15 cellular contexts compared by ENCODE assay signal in genomic region chr16:53817117-53817516, GRCh38.
DNase-seq lines count a peak whose midpoint lies in the region; ATAC-seq and TF ChIP-seq lines count a peak whose summit lies in the region.
"Had no signal": no experiment of that assay in that cellular context is flagged by ENCODE, and none has a peak within 500 bp of the region (broad histone marks: within the 10 kb centered on the region; RNA-seq: fewer than 3 reads in every experiment).

No MANE protein-coding gene starts in this region.

- no peaks in the 10 kb centered on the region for H4K20me1 ChIP-seq in GM23248 (ENCODE audit: insufficient read depth)

- no peak for TF ChIP-seq CTCF in testis (IDR thresholded peaks at IDR 0.05)

- peaks cover 13% of the 10 kb centered on the region; the same call in 1 of the 2 replicates for H3K79me2 ChIP-seq in GM23248 (ENCODE audit: insufficient read depth)

- H3K4me2 ChIP-seq in GM23248 (ENCODE audit: unreplicated experiment) (peak overlapping the region; percentile 75), skeletal muscle satellite cell (ENCODE audit: low read length) (peak overlapping the region; percentile 52)

- DNase-seq in GM23248 (peak; percentile 95), SW 1271 (lab: John Stamatoyannopoulos, UW) (peak; percentile 6 to 18), fibroblast of the conjunctiva (ENCODE audit: low read depth) (peak; percentile 91), germinal center (ENCODE audit: low spot score) (no peak), testis (no peak)
- DNase-seq: activated gamma-delta T cell treated with Interleukin-2 at 50 U/mL for 16 hours; DMS79 treated with DMSO at 0.1 percent for 48 hours; GOT3; NCI-H187 treated with DMSO at 0.1 percent for 48 hours; stimulated activated CD4-positive, alpha-beta T cell treated with anti-CD3 and anti-CD28 coated beads, Interleukin-12 subunit alpha, Interleukin-12 subunit beta, amount 100 ng/mL, for 4 hours; stimulated activated naive CD4-positive, alpha-beta T cell had no signal

- H3K9me3 ChIP-seq in GM23248 (ENCODE audit: low read depth) (no peaks in the 10 kb centered on the region), skeletal muscle satellite cell (replicated peaks; ENCODE audit: low read length) (no peaks in the 10 kb centered on the region), testis (no peaks in the 10 kb centered on the region)

- H3K9ac ChIP-seq in GM23248 (peak overlapping the region; percentile 63), skeletal muscle satellite cell (ENCODE audit: low read depth, low read length) (peak overlapping the region; percentile 76)

- no peak for ATAC-seq in HG03354 (IDR thresholded peaks at IDR 0.05; ENCODE audit: poor library complexity, severe bottlenecking, unreplicated experiment)
- ATAC-seq in GM18867 (IDR thresholded peaks at IDR 0.05; ENCODE audit: unreplicated experiment), result no peak

- H3K4me3 ChIP-seq in GM23248 (peak overlapping the region; percentile 28), skeletal muscle satellite cell (ENCODE audit: low read length) (no peak overlapping the region), testis (no peak overlapping the region)
- H3K4me3 ChIP-seq: lung had no signal

- no peaks in the 10 kb centered on the region for H3K36me3 ChIP-seq in GM23248 (ENCODE audit: low read depth)
- peaks cover 18% of the 10 kb centered on the region for H3K36me3 ChIP-seq in skeletal muscle satellite cell (ENCODE audit: insufficient read depth, low read length)
- H3K36me3 ChIP-seq in testis (ENCODE audit: low read depth, missing control alignments), result no peaks in the 10 kb centered on the region

- TF ChIP-seq POLR2A in testis (IDR thresholded peaks at IDR 0.05), result no peak

- in situ Hi-C loops in GM23248 (cut with MboI), result no loop called here

- H3K27ac ChIP-seq in GM23248 (peak overlapping the region; percentile 90), testis (no peak overlapping the region)

- H2AFZ ChIP-seq in GM23248, result no peak overlapping the region

- H3K4me1 ChIP-seq in GM23248 (ENCODE audit: insufficient read depth) (peaks cover 50% of the 10 kb centered on the region), skeletal muscle satellite cell (ENCODE audit: control insufficient read depth, insufficient read depth, low read length) (peaks cover 45% of the 10 kb centered on the region), testis (no peaks in the 10 kb centered on the region)

- peaks cover 43% of the 10 kb centered on the region for H3F3A ChIP-seq in GM23248 (ENCODE audit: insufficient read depth)

- H3K27me3 ChIP-seq in GM23248 (replicated peaks; ENCODE audit: insufficient read depth) (no peaks in the 10 kb centered on the region), skeletal muscle satellite cell (ENCODE audit: control insufficient read depth, insufficient read depth, low read length) (no peaks in the 10 kb centered on the region), testis (no peaks in the 10 kb centered on the region)

- intact Hi-C loops in testis (cut with DNase I; ENCODE audit: low total_unique reads), result no loop called here

- no peaks in the 10 kb centered on the region for H3K9me2 ChIP-seq in GM23248 (ENCODE audit: insufficient read depth)

- 0% methylated on average over 5 of the region's 5 CpGs for WGBS in GM23248 (ENCODE audit: low coverage in 1 of 2, low lambda C conversion rate in 2 of 2, missing lambda C conversion rate in 2 of 2), 2 experiments
- 49 to 80% methylated on average over 5 of the region's 5 CpGs for WGBS in testis, 2 donors

Comparison
In these comparisons a context has a peak if more than half of its experiments do, and no peak if none do; other contexts are left out.
1. DNase-seq: peak in GM23248 (single experiment), SW 1271 (2 of 2) and fibroblast of the conjunctiva (single experiment); none in germinal center (single experiment) and testis (single experiment).